ENCODE assay signal across 8 cellular contexts in genomic region chr14:67358914-67359313, GRCh38. TPM values are rescaled to one million over a fixed set of nuclear protein-coding genes. Genes with fewer than 3 reads are reported as not detected.
A peak's percentile ranks its signal among the peaks of the same experiment; 100 is the strongest.
DNase-seq lines count a peak whose midpoint lies in the region; ATAC-seq and TF ChIP-seq lines count a peak whose summit lies in the region.

No MANE protein-coding gene starts in this region.

- TF ChIP-seq POLR2A in Peyer's patch (IDR thresholded peaks at IDR 0.05) (no peak), GM18505 (IDR thresholded peaks at IDR 0.05; ENCODE audit: borderline replicate concordance, extremely low read depth, insufficient read depth, insufficient read length) (no peak)

- ATAC-seq in esophagus mucosa (peak; percentile 3), HG02678 (IDR thresholded peaks at IDR 0.05; ENCODE audit: unreplicated experiment) (no peak), HG02852 (IDR thresholded peaks at IDR 0.05; ENCODE audit: unreplicated experiment) (no peak), GM18505 (IDR thresholded peaks at IDR 0.05; ENCODE audit: unreplicated experiment) (no peak)

- no peaks in the 10 kb centered on the region for H3K9me3 ChIP-seq in Peyer's patch

- peak; percentile 9 for DNase-seq in NCI-H345 (lab: John Stamatoyannopoulos, UW)
- no peak for DNase-seq in NCI-H345 treated with DMSO at 0.1 percent for 48 hours (lab: John Stamatoyannopoulos, UW; ENCODE audit: unreplicated experiment)
- no peak for DNase-seq in Peyer's patch
- peak; percentile 17 for DNase-seq in pons (ENCODE audit: low spot score)

- H3K36me3 ChIP-seq in Peyer's patch, result no peaks in the 10 kb centered on the region

- peaks cover 0 to 45% (median 3%) of the 10 kb centered on the region in 4 donors for H3K4me1 ChIP-seq in Peyer's patch

- peak overlapping the region; percentile 61 to 80 (median 71) for H3K4me3 ChIP-seq in Peyer's patch

- TF ChIP-seq CTCF in Peyer's patch (IDR thresholded peaks at IDR 0.05), result no peak

- no peaks in the 10 kb centered on the region for H3K27me3 ChIP-seq in Peyer's patch

- H3K27ac ChIP-seq in Peyer's patch, result peak overlapping the region; percentile 77 to 95 (median 90)

RNA-seq across cellular contexts. Expression of gene ATP6V1D, which starts 0.7 kb away (rescaled TPM):
- total RNA-seq in Peyer's patch (10 to 100 TPM; 67.0 to 93.3 (median 78.5) TPM), esophagus mucosa (70.0 TPM)

RNA-seq across cellular contexts. Expression of gene EIF2S1, which starts 1.2 kb away (rescaled TPM):
- total RNA-seq in Peyer's patch, result 10 to 100 TPM; 27.1 to 74.3 (median 35.9) TPM
- 94.2 TPM for total RNA-seq in esophagus mucosa

RNA-seq across cellular contexts. Expression of gene PLEK2, which starts 53.1 kb away (rescaled TPM):
- total RNA-seq in Peyer's patch (10 to 100 TPM; 19.7 to 40.3 (median 33.6) TPM), esophagus mucosa (24.5 TPM)

Comparison
In these comparisons a context has a peak if more than half of its experiments do, and no peak if none do; other contexts are left out.
1. DNase-seq: peak in NCI-H345 (single experiment) and pons (single experiment); none in NCI-H345 treated with DMSO at 0.1 percent for 48 hours (single experiment) and Peyer's patch (0 of 3).